21 cellular contexts compared by ENCODE assay signal in genomic region chr17:79617304-79617703, GRCh38. TPM values are rescaled to one million over a fixed set of nuclear protein-coding genes. Genes with fewer than 3 reads are reported as not detected.
"Had no signal": no experiment of that assay in that cellular context is flagged by ENCODE, and none has a peak within 500 bp of the region (broad histone marks: within the 10 kb centered on the region; RNA-seq: fewer than 3 reads in every experiment).

No MANE protein-coding gene starts in this region.

- H3K27ac ChIP-seq: gastroesophageal sphincter, left lung, transverse colon had no signal

- H3K27ac Mint-ChIP-seq: activated CD8-positive, alpha-beta T cell treated with anti-CD3 and anti-CD28 coated beads for 36 hours; activated naive CD4-positive, alpha-beta T cell treated with anti-CD3 and anti-CD28 coated beads, Interleukin-2, amount 50 U/mL, for 72 hours; dendritic cell treated with granulocyte-macrophage colony-stimulating factor and Interleukin-4, amounts not matched to agents 40 ng/mL and 50 ng/mL, for 4 days; memory B cell had no signal

- H3K9me3 ChIP-seq: gastroesophageal sphincter, left lung, transverse colon had no signal

- ATAC-seq: activated CD8-positive, alpha-beta T cell treated with anti-CD3 and anti-CD28 coated beads for 36 hours; activated naive CD4-positive, alpha-beta T cell treated with anti-CD3 and anti-CD28 coated beads, Interleukin-2, amount 50 U/mL, for 72 hours; activated T-cell treated with anti-CD3 and anti-CD28 coated beads, Interleukin-2, amount 50 U/mL, for 4 hours; gastroesophageal sphincter; left lung; SK-N-SH treated with all-trans-retinoic acid at 6 μM for 48 hours had no signal

- H3K36me3 ChIP-seq: gastroesophageal sphincter, left lung, transverse colon had no signal

- H3K9me3 Mint-ChIP-seq: activated T-cell treated with anti-CD3 and anti-CD28 coated beads, Interleukin-2, amount 50 U/mL, for 4 hours; dendritic cell treated with granulocyte-macrophage colony-stimulating factor and Interleukin-4, amounts not matched to agents 40 ng/mL and 50 ng/mL, for 4 days; memory B cell; nephron had no signal

- H3K4me1 Mint-ChIP-seq: memory B cell had no signal

- H3K4me1 ChIP-seq: left lung had no signal

- H3K4me3 Mint-ChIP-seq: activated CD8-positive, alpha-beta T cell treated with anti-CD3 and anti-CD28 coated beads for 36 hours; activated T-cell treated with anti-CD3 and anti-CD28 coated beads, Interleukin-2, amount 50 U/mL, for 4 hours; dendritic cell treated with granulocyte-macrophage colony-stimulating factor and Interleukin-4, amounts not matched to agents 40 ng/mL and 50 ng/mL, for 4 days; memory B cell; nephron had no signal

- FAIRE-seq: islet of Langerhans had no signal

- DNase-seq: activated CD4-positive, alpha-beta T cell treated with anti-CD3 and anti-CD28 coated beads for 48 hours; activated CD8-positive, alpha-beta T cell treated with anti-CD3 and anti-CD28 coated beads for 36 hours; activated effector memory CD4-positive, alpha-beta T cell treated with Interleukin-2 at 50 U/mL for 16 hours; activated T-cell treated with anti-CD3 and anti-CD28 coated beads, Interleukin-2, amount 50 U/mL, for 4 hours; cerebellar nuclear complex; erythroblast; stimulated activated CD4-positive, alpha-beta T cell treated with anti-CD3 and anti-CD28 coated beads, Interleukin-4, amount 100 ng/mL, for 24 hours; stimulated activated naive CD4-positive, alpha-beta T cell; T-helper 1 cell; T1000; transverse colon had no signal

- H3K4me3 ChIP-seq: gastroesophageal sphincter, left lung, transverse colon had no signal

- H3K36me3 Mint-ChIP-seq: activated naive CD4-positive, alpha-beta T cell treated with anti-CD3 and anti-CD28 coated beads, Interleukin-2, amount 50 U/mL, for 72 hours; memory B cell had no signal

RNA-seq across cellular contexts. Expression of gene RBFOX3, which starts 6.5 kb away (rescaled TPM):
- total RNA-seq: activated CD8-positive, alpha-beta T cell treated with anti-CD3 and anti-CD28 coated beads for 36 hours; activated naive CD4-positive, alpha-beta T cell treated with anti-CD3 and anti-CD28 coated beads, Interleukin-2, amount 50 U/mL, for 72 hours; activated T-cell treated with anti-CD3 and anti-CD28 coated beads, Interleukin-2, amount 50 U/mL, for 4 hours; left lung; osteocyte; subcutaneous adipose tissue had no signal
